In the genomic region with DNA sequence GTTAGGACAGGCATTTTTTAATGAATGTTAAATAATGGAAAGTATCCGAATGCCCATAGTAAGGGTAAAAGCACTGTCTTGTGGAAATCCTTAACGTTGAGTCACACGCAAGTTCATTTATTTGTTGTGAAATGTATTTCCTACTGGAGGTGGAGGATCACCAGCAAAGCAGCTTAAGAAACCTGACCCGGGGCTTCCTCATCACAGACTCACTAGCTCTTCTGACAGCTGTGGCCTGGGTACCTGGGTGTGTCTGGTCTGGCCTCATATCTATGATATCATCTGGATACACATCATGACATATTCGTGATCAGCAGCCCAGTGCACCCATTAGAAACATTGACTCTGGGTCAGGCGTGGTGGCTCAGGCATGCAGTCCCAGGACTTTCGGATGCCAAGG, we compare ENCODE assay signal across 16 cellular contexts. TPM values are rescaled to one million over a fixed set of nuclear protein-coding genes. Genes with fewer than 3 reads are reported as not detected.
DNase-seq lines count a peak whose midpoint lies in the region; ATAC-seq and TF ChIP-seq lines count a peak whose summit lies in the region.
"Had no signal": no experiment of that assay in that cellular context is flagged by ENCODE, and none has a peak within 500 bp of the region (broad histone marks: within the 10 kb centered on the region; RNA-seq: fewer than 3 reads in every experiment).

No MANE protein-coding gene starts in this region.

- ATAC-seq in activated T-cell treated with anti-CD3 and anti-CD28 coated beads, Interleukin-2, amount 50 U/mL, for 72 hours (replicated peaks in 1 of 2): no peak
- ATAC-seq in GM21390 (IDR thresholded peaks at IDR 0.05; ENCODE audit: unreplicated experiment): no peak
- ATAC-seq: activated T-helper 17 cell treated with anti-CD3 and anti-CD28 coated beads, Interleukin-2, amount 50 U/mL, for 72 hours had no signal

- no peak overlapping the region for H3K4me3 ChIP-seq in fibroblast of the aortic adventitia (ENCODE audit: low read depth, low read length)
- H3K4me3 ChIP-seq: tibial nerve had no signal

- H3K36me3 Mint-ChIP-seq in activated T-cell treated with anti-CD3 and anti-CD28 coated beads, Interleukin-2, amount 50 U/mL, for 72 hours (ENCODE audit: insufficient read depth in 2 of 2): no peaks in the 10 kb centered on the region

- TF ChIP-seq CTCF in RWPE1 (conservative IDR thresholded peaks at IDR 0.05; ENCODE audit: low read depth) (no peak), fibroblast of the aortic adventitia (IDR thresholded peaks at IDR 0.05; ENCODE audit: insufficient read depth, low read length) (no peak)

- H3K4me3 Mint-ChIP-seq in activated T-cell treated with anti-CD3 and anti-CD28 coated beads, Interleukin-2, amount 50 U/mL, for 72 hours: no peak overlapping the region
- H3K4me3 Mint-ChIP-seq: activated CD4-positive, alpha-beta T cell treated with anti-CD3 and anti-CD28 coated beads, Interleukin-2, amount 10 ng/mL, durations not matched to agents 7 days and 5 days; activated T-helper 17 cell treated with anti-CD3 and anti-CD28 coated beads, Interleukin-2, amount 50 U/mL, for 72 hours had no signal

- peak overlapping the region; percentile 65 for H3K27ac ChIP-seq in RWPE1
- H3K27ac ChIP-seq: tibial nerve had no signal

- POLR2A ChIA-PET in RWPE1 (lab: Yijun Ruan, JAX; ENCODE audit: low non-redundant PET): no interaction called here

- H3K27ac Mint-ChIP-seq in activated T-cell treated with anti-CD3 and anti-CD28 coated beads, Interleukin-2, amount 50 U/mL, for 72 hours: no peak overlapping the region
- H3K27ac Mint-ChIP-seq: activated CD4-positive, alpha-beta T cell treated with anti-CD3 and anti-CD28 coated beads, Interleukin-2, amount 10 ng/mL, durations not matched to agents 7 days and 5 days; activated T-helper 17 cell treated with anti-CD3 and anti-CD28 coated beads, Interleukin-2, amount 50 U/mL, for 72 hours had no signal

- H3K9me3 Mint-ChIP-seq in activated T-cell treated with anti-CD3 and anti-CD28 coated beads, Interleukin-2, amount 50 U/mL, for 72 hours: no peaks in the 10 kb centered on the region
- H3K9me3 Mint-ChIP-seq: activated CD4-positive, alpha-beta T cell treated with anti-CD3 and anti-CD28 coated beads, Interleukin-2, amount 10 ng/mL, durations not matched to agents 7 days and 5 days; activated T-helper 17 cell treated with anti-CD3 and anti-CD28 coated beads, Interleukin-2, amount 50 U/mL, for 72 hours had no signal

- H3K27me3 Mint-ChIP-seq in activated T-cell treated with anti-CD3 and anti-CD28 coated beads, Interleukin-2, amount 50 U/mL, for 72 hours (ENCODE audit: low read depth): peaks cover 33% of the 10 kb centered on the region

- DNase-seq in NCI-H82 (lab: John Stamatoyannopoulos, UW): peak; percentile 25
- DNase-seq in NCI-H82 treated with DMSO at 0.1 percent for 48 hours (lab: John Stamatoyannopoulos, UW; ENCODE audit: unreplicated experiment): no peak
- peak; percentile 95 for DNase-seq in RWPE1 (ENCODE audit: low spot score)
- peak; percentile 59 for DNase-seq in fibroblast of the aortic adventitia (ENCODE audit: low read depth)
- DNase-seq in stromal cell of bone marrow (ENCODE audit: low read depth): peak; percentile 59
- no peak for DNase-seq in activated T-cell treated with anti-CD3 and anti-CD28 coated beads, Interleukin-2, amount 50 U/mL, for 72 hours
- no peak for DNase-seq in AML-193 (lab: John Stamatoyannopoulos, UW)
- DNase-seq: activated CD4-positive, alpha-beta T cell treated with anti-CD3 and anti-CD28 coated beads, Interleukin-2, amount 10 ng/mL, durations not matched to agents 7 days and 5 days; NCI-H1048; nucleus accumbens; T-helper 1 cell had no signal

- H3K4me1 Mint-ChIP-seq in activated T-cell treated with anti-CD3 and anti-CD28 coated beads, Interleukin-2, amount 50 U/mL, for 72 hours (ENCODE audit: low read depth): no peaks in the 10 kb centered on the region
- H3K4me1 Mint-ChIP-seq: activated CD4-positive, alpha-beta T cell treated with anti-CD3 and anti-CD28 coated beads, Interleukin-2, amount 10 ng/mL, durations not matched to agents 7 days and 5 days; activated T-helper 17 cell treated with anti-CD3 and anti-CD28 coated beads, Interleukin-2, amount 50 U/mL, for 72 hours had no signal

- CTCF ChIA-PET in RWPE1 (lab: Yijun Ruan, JAX): no interaction called here

RNA-seq across cellular contexts. Expression of a gene that starts 8.9 kb away (rescaled TPM):
- not detected in 2 replicates for total RNA-seq in fibroblast of the aortic adventitia (ENCODE audit: low replicate concordance)
- not detected for total RNA-seq in activated T-cell treated with anti-CD3 and anti-CD28 coated beads, Interleukin-2, amount 50 U/mL, for 72 hours
- total RNA-seq: activated CD4-positive, alpha-beta T cell treated with anti-CD3 and anti-CD28 coated beads, Interleukin-2, amount 10 ng/mL, durations not matched to agents 7 days and 5 days; activated T-helper 17 cell treated with anti-CD3 and anti-CD28 coated beads, Interleukin-2, amount 50 U/mL, for 72 hours; H1; mesenteric fat pad; tibial nerve had no signal

Comparison
In these comparisons a context has a peak if more than half of its experiments do, and no peak if none do; other contexts are left out.
1. DNase-seq: peak in NCI-H82 (single experiment), RWPE1 (single experiment), fibroblast of the aortic adventitia (single experiment) and stromal cell of bone marrow (single experiment); none in NCI-H82 treated with DMSO at 0.1 percent for 48 hours (single experiment), activated T-cell treated with anti-CD3 and anti-CD28 coated beads, Interleukin-2, amount 50 U/mL, for 72 hours (0 of 2) and AML-193 (0 of 2).